In the genomic region with DNA sequence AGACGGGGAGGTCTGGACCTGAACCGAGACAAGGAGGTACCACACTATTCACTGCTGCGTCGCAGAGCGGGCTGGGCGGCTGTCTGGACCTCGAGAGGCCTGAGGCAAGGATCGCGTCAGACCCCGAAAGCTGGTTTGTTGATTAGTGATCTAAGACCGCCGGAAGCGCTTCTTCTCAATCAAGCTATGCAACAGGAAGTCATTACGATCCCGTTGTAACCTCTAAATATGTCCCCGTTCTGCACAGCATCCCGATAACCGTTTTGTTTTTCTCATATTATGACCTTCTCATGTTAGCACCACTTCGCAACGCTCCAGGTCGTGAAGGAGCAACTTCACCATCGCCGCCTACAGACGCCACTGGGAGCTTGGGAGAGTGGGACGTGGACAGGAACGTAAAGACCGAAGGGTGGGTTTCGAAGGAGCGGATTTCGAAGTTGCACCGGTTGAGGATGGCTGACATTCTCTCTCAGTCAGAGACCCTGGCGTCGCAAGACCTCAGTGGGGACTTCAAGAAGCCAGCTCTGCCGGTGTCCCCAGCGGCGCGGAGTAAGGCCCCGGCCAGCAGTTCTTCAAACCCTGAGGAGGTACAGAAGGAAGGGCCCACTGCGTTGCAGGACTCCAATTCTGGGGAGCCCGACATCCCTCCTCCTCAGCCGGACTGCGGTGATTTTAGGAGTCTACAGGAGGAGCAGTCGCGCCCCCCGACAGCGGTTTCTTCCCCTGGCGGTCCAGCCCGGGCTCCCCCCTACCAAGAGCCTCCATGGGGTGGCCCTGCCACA, we compare ENCODE assay signal across 8 cellular contexts. TPM values are rescaled to one million over a fixed set of nuclear protein-coding genes. Genes with fewer than 3 reads are reported as not detected.
DNase-seq lines count a peak whose midpoint lies in the region; ATAC-seq and TF ChIP-seq lines count a peak whose summit lies in the region.

A gene with protein sequence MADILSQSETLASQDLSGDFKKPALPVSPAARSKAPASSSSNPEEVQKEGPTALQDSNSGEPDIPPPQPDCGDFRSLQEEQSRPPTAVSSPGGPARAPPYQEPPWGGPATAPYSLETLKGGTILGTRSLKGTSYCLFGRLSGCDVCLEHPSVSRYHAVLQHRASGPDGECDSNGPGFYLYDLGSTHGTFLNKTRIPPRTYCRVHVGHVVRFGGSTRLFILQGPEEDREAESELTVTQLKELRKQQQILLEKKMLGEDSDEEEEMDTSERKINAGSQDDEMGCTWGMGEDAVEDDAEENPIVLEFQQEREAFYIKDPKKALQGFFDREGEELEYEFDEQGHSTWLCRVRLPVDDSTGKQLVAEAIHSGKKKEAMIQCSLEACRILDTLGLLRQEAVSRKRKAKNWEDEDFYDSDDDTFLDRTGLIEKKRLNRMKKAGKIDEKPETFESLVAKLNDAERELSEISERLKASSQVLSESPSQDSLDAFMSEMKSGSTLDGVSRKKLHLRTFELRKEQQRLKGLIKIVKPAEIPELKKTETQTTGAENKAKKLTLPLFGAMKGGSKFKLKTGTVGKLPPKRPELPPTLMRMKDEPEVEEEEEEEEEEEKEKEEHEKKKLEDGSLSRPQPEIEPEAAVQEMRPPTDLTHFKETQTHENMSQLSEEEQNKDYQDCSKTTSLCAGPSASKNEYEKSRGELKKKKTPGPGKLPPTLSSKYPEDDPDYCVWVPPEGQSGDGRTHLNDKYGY (plus strand): TSS at position 427 of the 782 bp plus-strand sequence. CDS start 26 bp downstream, at position 453.
A gene with protein sequence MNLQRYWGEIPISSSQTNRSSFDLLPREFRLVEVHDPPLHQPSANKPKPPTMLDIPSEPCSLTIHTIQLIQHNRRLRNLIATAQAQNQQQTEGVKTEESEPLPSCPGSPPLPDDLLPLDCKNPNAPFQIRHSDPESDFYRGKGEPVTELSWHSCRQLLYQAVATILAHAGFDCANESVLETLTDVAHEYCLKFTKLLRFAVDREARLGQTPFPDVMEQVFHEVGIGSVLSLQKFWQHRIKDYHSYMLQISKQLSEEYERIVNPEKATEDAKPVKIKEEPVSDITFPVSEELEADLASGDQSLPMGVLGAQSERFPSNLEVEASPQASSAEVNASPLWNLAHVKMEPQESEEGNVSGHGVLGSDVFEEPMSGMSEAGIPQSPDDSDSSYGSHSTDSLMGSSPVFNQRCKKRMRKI (minus strand): TSS at position 152 of the 782 bp plus-strand sequence. CDS start 1,422 bp downstream, outside the sequence.

- no peaks in the 10 kb centered on the region for H3K9me3 Mint-ChIP-seq in WTC11

- H3K4me1 Mint-ChIP-seq in WTC11 = peaks cover 17% of the 10 kb centered on the region

- POLR2A ChIA-PET in WTC11 (lab: Charles Lee) = no interaction called here

- H3K4me3 ChIP-seq in spleen = peak within 1 kb of the TSS; percentile 69 to 97 (median 92)

- peak within 1 kb of the TSS; percentile 99 for H3K4me3 Mint-ChIP-seq in WTC11

- peaks cover 29 to 93% (median 53%) of the 10 kb centered on the region in 6 donors for H3K4me1 ChIP-seq in spleen

- no peak for TF ChIP-seq POLR2A in spleen (IDR thresholded peaks at IDR 0.05)

- peaks cover 0 to 58% (median 49%) of the 10 kb centered on the region in 6 donors for H3K36me3 ChIP-seq in spleen

- TF ChIP-seq CTCF in WTC11 (IDR thresholded peaks at IDR 0.05) (no peak), spleen (IDR thresholded peaks at IDR 0.05 in 8 of 11, conservative IDR thresholded peaks at IDR 0.05 in 3 of 11) (peak in 1 of 11 experiments; percentile 5)

- H3K9me3 ChIP-seq in spleen = no peaks in the 10 kb centered on the region

- H3K27me3 ChIP-seq in spleen (replicated peaks in 1 of 7) = no peaks in the 10 kb centered on the region

- peak; percentile 83 for DNase-seq in A172 (ENCODE audit: low spot score)
- DNase-seq in NCI-H2227 (lab: John Stamatoyannopoulos, UW; ENCODE audit: unreplicated experiment) = peak; percentile 89
- peak; percentile 66 for DNase-seq in WTC11 (ENCODE audit: low spot score)
- peak; percentile 20 to 92 (median 77) for DNase-seq in caudate nucleus (lab: John Stamatoyannopoulos, UW)
- DNase-seq in inferior parietal cortex (ENCODE audit: extremely low spot score) = peak; percentile 92
- peak; percentile 87 for DNase-seq in spleen

- peak; percentile 71 for ATAC-seq in GM18867 (IDR thresholded peaks at IDR 0.05; ENCODE audit: unreplicated experiment)
- peak; percentile 72 for ATAC-seq in HG03135 (IDR thresholded peaks at IDR 0.05; ENCODE audit: unreplicated experiment)
- peak; percentile 83 for ATAC-seq in WTC11

- H3K36me3 Mint-ChIP-seq in WTC11 = peaks cover 42% of the 10 kb centered on the region

- intact Hi-C loops in spleen (cut with DNase I; ENCODE audit: low total_unique reads) = no loop called here

- WGBS in spleen, 5 donors = 0% methylated on average over 26 to 48 of the region's 48 CpGs

- H3K27me3 Mint-ChIP-seq in WTC11 (ENCODE audit: low read depth) = no peaks in the 10 kb centered on the region

- peak within 1 kb of the TSS; percentile 93 for H3K27ac ChIP-seq in caudate nucleus (ENCODE audit: low read depth, low read length)
- peak within 1 kb of the TSS; percentile 77 to 96 (median 92) for H3K27ac ChIP-seq in spleen

- H3K27ac Mint-ChIP-seq in WTC11 = peak within 1 kb of the TSS; percentile 99

- CTCF ChIA-PET in WTC11 (lab: Charles Lee) = interaction anchor here (0.6 to 1.4 kb wide), 3 partner anchors 19 to 89 kb away, joined by 3 to 17 read pairs (median 8); no protein-coding TSS in a partner anchor

TF ChIP-seq in WTC11, 78 proteins besides CTCF, POLR2A, EP300 and RAD21 (continues in another document):
- TF ChIP-seq, protein P1, sequence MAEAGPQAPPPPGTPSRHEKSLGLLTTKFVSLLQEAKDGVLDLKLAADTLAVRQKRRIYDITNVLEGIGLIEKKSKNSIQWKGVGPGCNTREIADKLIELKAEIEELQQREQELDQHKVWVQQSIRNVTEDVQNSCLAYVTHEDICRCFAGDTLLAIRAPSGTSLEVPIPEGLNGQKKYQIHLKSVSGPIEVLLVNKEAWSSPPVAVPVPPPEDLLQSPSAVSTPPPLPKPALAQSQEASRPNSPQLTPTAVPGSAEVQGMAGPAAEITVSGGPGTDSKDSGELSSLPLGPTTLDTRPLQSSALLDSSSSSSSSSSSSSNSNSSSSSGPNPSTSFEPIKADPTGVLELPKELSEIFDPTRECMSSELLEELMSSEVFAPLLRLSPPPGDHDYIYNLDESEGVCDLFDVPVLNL (CRISPR knock-in tag; IDR thresholded peaks at IDR 0.05; ENCODE audit: borderline replicate concordance, low read depth) = peak; percentile 43; the same call in 1 of the 2 replicates
- no peak for TF ChIP-seq ZNF317 (CRISPR knock-in tag; IDR thresholded peaks at IDR 0.05; ENCODE audit: borderline replicate concordance, low read depth)
- no peak for TF ChIP-seq ZNF396 (CRISPR knock-in tag; IDR thresholded peaks at IDR 0.05; ENCODE audit: borderline replicate concordance)
- no peak for TF ChIP-seq CREB1 (CRISPR knock-in tag; IDR thresholded peaks at IDR 0.05)
- 0 out of 2 replicates have a peak, but pooled peaks have one; percentile 63 for TF ChIP-seq ZBTB43 (CRISPR knock-in tag; IDR thresholded peaks at IDR 0.05)
- peak; percentile 59; the same call in 1 of the 2 replicates for TF ChIP-seq NFE2L1 (CRISPR knock-in tag; IDR thresholded peaks at IDR 0.05)
- no peak for TF ChIP-seq ATF6 (CRISPR knock-in tag; IDR thresholded peaks at IDR 0.05)
- TF ChIP-seq CBFB (CRISPR knock-in tag; IDR thresholded peaks at IDR 0.05; ENCODE audit: low read depth) = no peak

RNA-seq across cellular contexts. Expression of the first gene that starts in this region (rescaled TPM):
- 44.5 and 51.0 TPM in 2 replicates for total RNA-seq in A172 (2014; rRNA removed; shearing (Covaris generic))
- total RNA-seq in WTC11 (2021) = 17.8 to 20.1 TPM (median 19.3 TPM) in 3 replicates
- 10 to 100 TPM; 17.3 to 25.4 (median 21.4) TPM for total RNA-seq in spleen
- 10 to 100 TPM; 10.5 to 13.5 (median 11.1) TPM for polyA plus RNA-seq in spleen

RNA-seq across cellular contexts. Expression of the second gene that starts in this region (rescaled TPM):
- 29.4 and 32.7 TPM in 2 replicates for total RNA-seq in A172 (2014; rRNA removed; shearing (Covaris generic))
- 22.6 to 24.1 TPM (median 23.8 TPM) in 3 replicates for total RNA-seq in WTC11 (2021)
- 10 to 100 TPM; 28.7 to 42.1 (median 31.3) TPM for total RNA-seq in spleen
- 10 to 100 TPM; 22.9 to 31.1 (median 30.7) TPM for polyA plus RNA-seq in spleen

Comparison
In these comparisons a context has a peak if more than half of its experiments do, and no peak if none do; other contexts are left out.
1. Peak in every context shown above with its lines: DNase-seq, ATAC-seq, H3K4me3 ChIP-seq and H3K27ac ChIP-seq.